1 cellular context compared by ENCODE assay signal in the genomic region with DNA sequence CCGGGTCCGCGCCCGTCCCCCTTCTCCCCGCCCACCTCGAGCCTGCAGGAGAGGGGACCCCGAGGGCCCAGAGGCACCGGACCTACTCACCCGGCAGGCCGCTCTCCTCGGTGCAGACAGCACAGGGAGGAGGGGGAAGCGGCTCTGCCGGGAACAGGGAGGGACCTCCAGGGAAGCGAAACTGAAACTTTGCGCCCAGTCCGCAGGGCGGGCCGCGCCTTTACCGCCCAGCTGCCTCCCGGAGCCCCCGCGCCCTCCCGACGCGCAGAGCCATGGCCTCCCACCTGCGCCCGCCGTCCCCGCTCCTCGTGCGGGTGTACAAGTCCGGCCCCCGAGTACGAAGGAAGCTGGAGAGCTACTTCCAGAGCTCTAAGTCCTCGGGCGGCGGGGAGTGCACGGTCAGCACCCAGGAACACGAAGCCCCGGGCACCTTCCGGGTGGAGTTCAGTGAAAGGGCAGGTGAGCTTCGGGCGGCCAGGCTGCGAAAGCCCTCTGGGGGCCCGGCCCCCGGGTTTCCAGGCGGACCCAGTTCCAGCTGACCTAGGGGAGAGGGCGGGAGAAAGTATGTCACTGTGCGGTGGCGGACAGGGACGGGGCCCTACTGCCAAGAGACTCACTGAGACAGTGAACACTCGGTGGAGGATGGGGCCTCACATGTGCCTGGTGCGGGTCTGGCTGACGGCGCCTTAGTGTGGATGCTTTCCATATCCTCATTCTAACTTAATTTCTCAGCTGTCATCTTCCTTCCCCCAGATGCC.
TF ChIP-seq lines count a peak whose summit lies in the region.

A gene (plus strand): TSS at position 184 of the 758 bp plus-strand sequence. CDS start 89 bp downstream, at position 273.
A gene (minus strand): TSS at position 146 of the 758 bp plus-strand sequence. CDS start 4,680 bp downstream, outside the sequence.

TF ChIP-seq in HepG2, 621 proteins besides CTCF, POLR2A, EP300 and RAD21 (continued from another document and continues in another):
- TF ChIP-seq, protein P1, sequence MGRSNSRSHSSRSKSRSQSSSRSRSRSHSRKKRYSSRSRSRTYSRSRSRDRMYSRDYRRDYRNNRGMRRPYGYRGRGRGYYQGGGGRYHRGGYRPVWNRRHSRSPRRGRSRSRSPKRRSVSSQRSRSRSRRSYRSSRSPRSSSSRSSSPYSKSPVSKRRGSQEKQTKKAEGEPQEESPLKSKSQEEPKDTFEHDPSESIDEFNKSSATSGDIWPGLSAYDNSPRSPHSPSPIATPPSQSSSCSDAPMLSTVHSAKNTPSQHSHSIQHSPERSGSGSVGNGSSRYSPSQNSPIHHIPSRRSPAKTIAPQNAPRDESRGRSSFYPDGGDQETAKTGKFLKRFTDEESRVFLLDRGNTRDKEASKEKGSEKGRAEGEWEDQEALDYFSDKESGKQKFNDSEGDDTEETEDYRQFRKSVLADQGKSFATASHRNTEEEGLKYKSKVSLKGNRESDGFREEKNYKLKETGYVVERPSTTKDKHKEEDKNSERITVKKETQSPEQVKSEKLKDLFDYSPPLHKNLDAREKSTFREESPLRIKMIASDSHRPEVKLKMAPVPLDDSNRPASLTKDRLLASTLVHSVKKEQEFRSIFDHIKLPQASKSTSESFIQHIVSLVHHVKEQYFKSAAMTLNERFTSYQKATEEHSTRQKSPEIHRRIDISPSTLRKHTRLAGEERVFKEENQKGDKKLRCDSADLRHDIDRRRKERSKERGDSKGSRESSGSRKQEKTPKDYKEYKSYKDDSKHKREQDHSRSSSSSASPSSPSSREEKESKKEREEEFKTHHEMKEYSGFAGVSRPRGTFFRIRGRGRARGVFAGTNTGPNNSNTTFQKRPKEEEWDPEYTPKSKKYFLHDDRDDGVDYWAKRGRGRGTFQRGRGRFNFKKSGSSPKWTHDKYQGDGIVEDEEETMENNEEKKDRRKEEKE (IDR thresholded peaks at IDR 0.05): no peak
- TF ChIP-seq SP4 (CRISPR knock-in tag; IDR thresholded peaks at IDR 0.05): no peak; the same call in 1 of the 2 replicates
- TF ChIP-seq HES4 (CRISPR knock-in tag; IDR thresholded peaks at IDR 0.05; ENCODE audit: borderline replicate concordance): peak; percentile 80; the same call in 1 of the 2 replicates
- TF ChIP-seq ZNF232 (CRISPR knock-in tag; IDR thresholded peaks at IDR 0.05; ENCODE audit: borderline replicate concordance): no peak; the same call in 1 of the 2 replicates
- TF ChIP-seq ERF (CRISPR knock-in tag; IDR thresholded peaks at IDR 0.05): peak; percentile 75; the same call in 1 of the 2 replicates
- TF ChIP-seq ARHGAP35 (CRISPR knock-in tag; IDR thresholded peaks at IDR 0.05; ENCODE audit: borderline replicate concordance): peak; percentile 66; the same call in 1 of the 2 replicates
- no peak for TF ChIP-seq ZNF138 (CRISPR knock-in tag; IDR thresholded peaks at IDR 0.05; ENCODE audit: low read depth)
- TF ChIP-seq, protein P2, sequence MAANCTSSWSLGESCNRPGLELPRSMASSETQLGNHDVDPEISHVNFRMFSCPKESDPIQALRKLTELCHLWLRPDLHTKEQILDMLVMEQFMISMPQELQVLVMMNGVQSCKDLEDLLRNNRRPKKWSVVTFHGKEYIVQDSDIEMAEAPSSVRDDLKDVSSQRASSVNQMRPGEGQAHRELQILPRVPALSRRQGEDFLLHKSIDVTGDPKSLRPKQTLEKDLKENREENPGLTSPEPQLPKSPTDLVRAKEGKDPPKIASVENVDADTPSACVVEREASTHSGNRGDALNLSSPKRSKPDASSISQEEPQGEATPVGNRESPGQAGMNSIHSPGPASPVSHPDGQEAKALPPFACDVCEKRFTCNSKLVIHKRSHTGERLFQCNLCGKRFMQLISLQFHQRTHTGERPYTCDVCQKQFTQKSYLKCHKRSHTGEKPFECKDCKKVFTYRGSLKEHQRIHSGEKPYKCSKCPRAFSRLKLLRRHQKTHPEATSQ (CRISPR knock-in tag; IDR thresholded peaks at IDR 0.05; ENCODE audit: borderline replicate concordance): no peak; the same call in 1 of the 2 replicates
- peak; percentile 31; the same call in 1 of the 2 replicates for TF ChIP-seq MED1 (CRISPR knock-in tag; IDR thresholded peaks at IDR 0.05)
- TF ChIP-seq, protein P3, sequence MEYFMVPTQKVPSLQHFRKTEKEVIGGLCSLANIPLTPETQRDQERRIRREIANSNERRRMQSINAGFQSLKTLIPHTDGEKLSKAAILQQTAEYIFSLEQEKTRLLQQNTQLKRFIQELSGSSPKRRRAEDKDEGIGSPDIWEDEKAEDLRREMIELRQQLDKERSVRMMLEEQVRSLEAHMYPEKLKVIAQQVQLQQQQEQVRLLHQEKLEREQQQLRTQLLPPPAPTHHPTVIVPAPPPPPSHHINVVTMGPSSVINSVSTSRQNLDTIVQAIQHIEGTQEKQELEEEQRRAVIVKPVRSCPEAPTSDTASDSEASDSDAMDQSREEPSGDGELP (IDR thresholded peaks at IDR 0.05; ENCODE audit: borderline replicate concordance, low read depth): peak; percentile 62; the same call in 1 of the 2 replicates
- peak; percentile 41; the same call in 1 of the 2 replicates for TF ChIP-seq CBFB (CRISPR knock-in tag; IDR thresholded peaks at IDR 0.05)
- TF ChIP-seq, protein P4, sequence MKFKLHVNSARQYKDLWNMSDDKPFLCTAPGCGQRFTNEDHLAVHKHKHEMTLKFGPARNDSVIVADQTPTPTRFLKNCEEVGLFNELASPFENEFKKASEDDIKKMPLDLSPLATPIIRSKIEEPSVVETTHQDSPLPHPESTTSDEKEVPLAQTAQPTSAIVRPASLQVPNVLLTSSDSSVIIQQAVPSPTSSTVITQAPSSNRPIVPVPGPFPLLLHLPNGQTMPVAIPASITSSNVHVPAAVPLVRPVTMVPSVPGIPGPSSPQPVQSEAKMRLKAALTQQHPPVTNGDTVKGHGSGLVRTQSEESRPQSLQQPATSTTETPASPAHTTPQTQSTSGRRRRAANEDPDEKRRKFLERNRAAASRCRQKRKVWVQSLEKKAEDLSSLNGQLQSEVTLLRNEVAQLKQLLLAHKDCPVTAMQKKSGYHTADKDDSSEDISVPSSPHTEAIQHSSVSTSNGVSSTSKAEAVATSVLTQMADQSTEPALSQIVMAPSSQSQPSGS (CRISPR knock-in tag; IDR thresholded peaks at IDR 0.05): no peak
- no peak for TF ChIP-seq REXO4 (CRISPR knock-in tag; IDR thresholded peaks at IDR 0.05; ENCODE audit: borderline replicate concordance)
- TF ChIP-seq ZNF558 (CRISPR knock-in tag; IDR thresholded peaks at IDR 0.05; ENCODE audit: borderline replicate concordance): peak; percentile 55; the same call in 1 of the 2 replicates
- no peak for TF ChIP-seq ZMAT3 (CRISPR knock-in tag; conservative IDR thresholded peaks at IDR 0.05)
- TF ChIP-seq ZNF549 (CRISPR knock-in tag; IDR thresholded peaks at IDR 0.05): no peak
- TF ChIP-seq ATRX (CRISPR knock-in tag; IDR thresholded peaks at IDR 0.05; ENCODE audit: borderline replicate concordance): no peak
- peak; percentile 99 for TF ChIP-seq ASH2L (IDR thresholded peaks at IDR 0.05; ENCODE audit: insufficient read length, low read depth, low read length)
- TF ChIP-seq NFATC3 (CRISPR knock-in tag; IDR thresholded peaks at IDR 0.05): no peak; the same call in 1 of the 2 replicates
- TF ChIP-seq ZNF292 (CRISPR knock-in tag; IDR thresholded peaks at IDR 0.05; ENCODE audit: borderline replicate concordance, low read depth): peak; percentile 75
- TF ChIP-seq ARNTL (CRISPR knock-in tag; IDR thresholded peaks at IDR 0.05): peak; percentile 50; the same call in 1 of the 2 replicates
- peak; percentile 93 for TF ChIP-seq ZNF891 (CRISPR knock-in tag; IDR thresholded peaks at IDR 0.05)
- TF ChIP-seq CHD2 (IDR thresholded peaks at IDR 0.05; ENCODE audit: low read depth, low read length): no peak; the same call in 1 of the 2 replicates
- TF ChIP-seq ZNF713 (CRISPR knock-in tag; IDR thresholded peaks at IDR 0.05): no peak
- TF ChIP-seq RORA (CRISPR knock-in tag; IDR thresholded peaks at IDR 0.05): no peak
- TF ChIP-seq MTA1 (CRISPR knock-in tag; IDR thresholded peaks at IDR 0.05; ENCODE audit: borderline replicate concordance): peak; percentile 82; the same call in 1 of the 2 replicates
- peak; percentile 31; the same call in 1 of the 2 replicates for TF ChIP-seq GFI1 (CRISPR knock-in tag; IDR thresholded peaks at IDR 0.05; ENCODE audit: borderline replicate concordance)
- TF ChIP-seq, protein P5, sequence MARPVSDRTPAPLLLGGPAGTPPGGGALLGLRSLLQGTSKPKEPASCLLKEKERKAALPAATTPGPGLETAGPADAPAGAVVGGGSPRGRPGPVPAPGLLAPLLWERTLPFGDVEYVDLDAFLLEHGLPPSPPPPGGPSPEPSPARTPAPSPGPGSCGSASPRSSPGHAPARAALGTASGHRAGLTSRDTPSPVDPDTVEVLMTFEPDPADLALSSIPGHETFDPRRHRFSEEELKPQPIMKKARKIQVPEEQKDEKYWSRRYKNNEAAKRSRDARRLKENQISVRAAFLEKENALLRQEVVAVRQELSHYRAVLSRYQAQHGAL (CRISPR knock-in tag; IDR thresholded peaks at IDR 0.05; ENCODE audit: not compliant biosample characterization): peak; percentile 68
- 0 out of 2 replicates have a peak, but pooled peaks have one; percentile 56 for TF ChIP-seq ZFAT (CRISPR knock-in tag; conservative IDR thresholded peaks at IDR 0.05)
- no peak; the same call in 1 of the 2 replicates for TF ChIP-seq KLF12 (CRISPR knock-in tag; IDR thresholded peaks at IDR 0.05; ENCODE audit: borderline replicate concordance)
- TF ChIP-seq, protein P6, sequence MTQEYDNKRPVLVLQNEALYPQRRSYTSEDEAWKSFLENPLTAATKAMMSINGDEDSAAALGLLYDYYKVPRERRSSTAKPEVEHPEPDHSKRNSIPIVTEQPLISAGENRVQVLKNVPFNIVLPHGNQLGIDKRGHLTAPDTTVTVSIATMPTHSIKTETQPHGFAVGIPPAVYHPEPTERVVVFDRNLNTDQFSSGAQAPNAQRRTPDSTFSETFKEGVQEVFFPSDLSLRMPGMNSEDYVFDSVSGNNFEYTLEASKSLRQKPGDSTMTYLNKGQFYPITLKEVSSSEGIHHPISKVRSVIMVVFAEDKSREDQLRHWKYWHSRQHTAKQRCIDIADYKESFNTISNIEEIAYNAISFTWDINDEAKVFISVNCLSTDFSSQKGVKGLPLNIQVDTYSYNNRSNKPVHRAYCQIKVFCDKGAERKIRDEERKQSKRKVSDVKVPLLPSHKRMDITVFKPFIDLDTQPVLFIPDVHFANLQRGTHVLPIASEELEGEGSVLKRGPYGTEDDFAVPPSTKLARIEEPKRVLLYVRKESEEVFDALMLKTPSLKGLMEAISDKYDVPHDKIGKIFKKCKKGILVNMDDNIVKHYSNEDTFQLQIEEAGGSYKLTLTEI (CRISPR knock-in tag; conservative IDR thresholded peaks at IDR 0.05): no peak
- TF ChIP-seq, protein P7, sequence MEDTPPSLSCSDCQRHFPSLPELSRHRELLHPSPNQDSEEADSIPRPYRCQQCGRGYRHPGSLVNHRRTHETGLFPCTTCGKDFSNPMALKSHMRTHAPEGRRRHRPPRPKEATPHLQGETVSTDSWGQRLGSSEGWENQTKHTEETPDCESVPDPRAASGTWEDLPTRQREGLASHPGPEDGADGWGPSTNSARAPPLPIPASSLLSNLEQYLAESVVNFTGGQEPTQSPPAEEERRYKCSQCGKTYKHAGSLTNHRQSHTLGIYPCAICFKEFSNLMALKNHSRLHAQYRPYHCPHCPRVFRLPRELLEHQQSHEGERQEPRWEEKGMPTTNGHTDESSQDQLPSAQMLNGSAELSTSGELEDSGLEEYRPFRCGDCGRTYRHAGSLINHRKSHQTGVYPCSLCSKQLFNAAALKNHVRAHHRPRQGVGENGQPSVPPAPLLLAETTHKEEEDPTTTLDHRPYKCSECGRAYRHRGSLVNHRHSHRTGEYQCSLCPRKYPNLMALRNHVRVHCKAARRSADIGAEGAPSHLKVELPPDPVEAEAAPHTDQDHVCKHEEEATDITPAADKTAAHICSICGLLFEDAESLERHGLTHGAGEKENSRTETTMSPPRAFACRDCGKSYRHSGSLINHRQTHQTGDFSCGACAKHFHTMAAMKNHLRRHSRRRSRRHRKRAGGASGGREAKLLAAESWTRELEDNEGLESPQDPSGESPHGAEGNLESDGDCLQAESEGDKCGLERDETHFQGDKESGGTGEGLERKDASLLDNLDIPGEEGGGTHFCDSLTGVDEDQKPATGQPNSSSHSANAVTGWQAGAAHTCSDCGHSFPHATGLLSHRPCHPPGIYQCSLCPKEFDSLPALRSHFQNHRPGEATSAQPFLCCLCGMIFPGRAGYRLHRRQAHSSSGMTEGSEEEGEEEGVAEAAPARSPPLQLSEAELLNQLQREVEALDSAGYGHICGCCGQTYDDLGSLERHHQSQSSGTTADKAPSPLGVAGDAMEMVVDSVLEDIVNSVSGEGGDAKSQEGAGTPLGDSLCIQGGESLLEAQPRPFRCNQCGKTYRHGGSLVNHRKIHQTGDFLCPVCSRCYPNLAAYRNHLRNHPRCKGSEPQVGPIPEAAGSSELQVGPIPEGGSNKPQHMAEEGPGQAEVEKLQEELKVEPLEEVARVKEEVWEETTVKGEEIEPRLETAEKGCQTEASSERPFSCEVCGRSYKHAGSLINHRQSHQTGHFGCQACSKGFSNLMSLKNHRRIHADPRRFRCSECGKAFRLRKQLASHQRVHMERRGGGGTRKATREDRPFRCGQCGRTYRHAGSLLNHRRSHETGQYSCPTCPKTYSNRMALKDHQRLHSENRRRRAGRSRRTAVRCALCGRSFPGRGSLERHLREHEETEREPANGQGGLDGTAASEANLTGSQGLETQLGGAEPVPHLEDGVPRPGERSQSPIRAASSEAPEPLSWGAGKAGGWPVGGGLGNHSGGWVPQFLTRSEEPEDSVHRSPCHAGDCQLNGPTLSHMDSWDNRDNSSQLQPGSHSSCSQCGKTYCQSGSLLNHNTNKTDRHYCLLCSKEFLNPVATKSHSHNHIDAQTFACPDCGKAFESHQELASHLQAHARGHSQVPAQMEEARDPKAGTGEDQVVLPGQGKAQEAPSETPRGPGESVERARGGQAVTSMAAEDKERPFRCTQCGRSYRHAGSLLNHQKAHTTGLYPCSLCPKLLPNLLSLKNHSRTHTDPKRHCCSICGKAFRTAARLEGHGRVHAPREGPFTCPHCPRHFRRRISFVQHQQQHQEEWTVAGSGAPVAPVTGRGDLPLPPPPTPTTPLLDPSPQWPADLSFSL (CRISPR knock-in tag; IDR thresholded peaks at IDR 0.05): no peak
- TF ChIP-seq KMT2B (CRISPR knock-in tag; IDR thresholded peaks at IDR 0.05): peak; percentile 97
- no peak for TF ChIP-seq ZBTB1 (CRISPR knock-in tag; IDR thresholded peaks at IDR 0.05; ENCODE audit: borderline replicate concordance)
- peak; percentile 88 for TF ChIP-seq KAT8 (CRISPR knock-in tag; IDR thresholded peaks at IDR 0.05)
- TF ChIP-seq, protein P8, sequence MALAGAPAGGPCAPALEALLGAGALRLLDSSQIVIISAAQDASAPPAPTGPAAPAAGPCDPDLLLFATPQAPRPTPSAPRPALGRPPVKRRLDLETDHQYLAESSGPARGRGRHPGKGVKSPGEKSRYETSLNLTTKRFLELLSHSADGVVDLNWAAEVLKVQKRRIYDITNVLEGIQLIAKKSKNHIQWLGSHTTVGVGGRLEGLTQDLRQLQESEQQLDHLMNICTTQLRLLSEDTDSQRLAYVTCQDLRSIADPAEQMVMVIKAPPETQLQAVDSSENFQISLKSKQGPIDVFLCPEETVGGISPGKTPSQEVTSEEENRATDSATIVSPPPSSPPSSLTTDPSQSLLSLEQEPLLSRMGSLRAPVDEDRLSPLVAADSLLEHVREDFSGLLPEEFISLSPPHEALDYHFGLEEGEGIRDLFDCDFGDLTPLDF (CRISPR knock-in tag; IDR thresholded peaks at IDR 0.05): peak; percentile 83
- no peak for TF ChIP-seq ZNF672 (CRISPR knock-in tag; IDR thresholded peaks at IDR 0.05)
- TF ChIP-seq, protein P9, sequence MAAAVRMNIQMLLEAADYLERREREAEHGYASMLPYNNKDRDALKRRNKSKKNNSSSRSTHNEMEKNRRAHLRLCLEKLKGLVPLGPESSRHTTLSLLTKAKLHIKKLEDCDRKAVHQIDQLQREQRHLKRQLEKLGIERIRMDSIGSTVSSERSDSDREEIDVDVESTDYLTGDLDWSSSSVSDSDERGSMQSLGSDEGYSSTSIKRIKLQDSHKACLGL (CRISPR knock-in tag; IDR thresholded peaks at IDR 0.05): peak; percentile 93
- no peak for TF ChIP-seq MIER2 (CRISPR knock-in tag; IDR thresholded peaks at IDR 0.05)
- peak; percentile 78; the same call in 1 of the 2 replicates for TF ChIP-seq SALL1 (CRISPR knock-in tag; IDR thresholded peaks at IDR 0.05)
- 0 out of 2 replicates have a peak, but pooled peaks have one; percentile 42 for TF ChIP-seq ZMYM2 (CRISPR knock-in tag; IDR thresholded peaks at IDR 0.05)
